24 cellular contexts compared by ENCODE assay signal in genomic region chr10:81093056-81093455, GRCh38.
DNase-seq lines count a peak whose midpoint lies in the region; ATAC-seq and TF ChIP-seq lines count a peak whose summit lies in the region.
"Had no signal": no experiment of that assay in that cellular context is flagged by ENCODE, and none has a peak within 500 bp of the region (broad histone marks: within the 10 kb centered on the region; RNA-seq: fewer than 3 reads in every experiment).

No MANE protein-coding gene starts in this region.

- H2BK120ac ChIP-seq in H9 (ENCODE audit: low read depth, low read length, poor library complexity, severe bottlenecking) = no peak overlapping the region

- H3K4me3 Mint-ChIP-seq in H9 (no peak overlapping the region), endodermal cell (no peak overlapping the region)
- H3K4me3 Mint-ChIP-seq: CD14-positive monocyte; CD4-positive, alpha-beta memory T cell; CD4-positive, CD25-positive, alpha-beta regulatory T cell; CD8-positive, alpha-beta memory T cell had no signal

- no peak overlapping the region for H4K5ac ChIP-seq in H9 (ENCODE audit: insufficient read length, low read depth, low read length)

- H3K9me3 Mint-ChIP-seq in H9 = no peaks in the 10 kb centered on the region
- H3K9me3 Mint-ChIP-seq in endodermal cell = no peaks in the 10 kb centered on the region

- H3T11ph ChIP-seq in H9 (ENCODE audit: low read length) = no peak overlapping the region

- no peaks in the 10 kb centered on the region for H3K36me3 ChIP-seq in endodermal cell (ENCODE audit: control insufficient read depth, insufficient read depth, low read length)
- no peaks in the 10 kb centered on the region for H3K36me3 ChIP-seq in testis (ENCODE audit: low read depth, missing control alignments)
- H3K36me3 ChIP-seq: BE2C, BLaER1 had no signal

- H3K9ac ChIP-seq in H9 (ENCODE audit: extremely low read depth, insufficient read length, low read length) (no peak overlapping the region), endodermal cell (ENCODE audit: extremely low read depth, low read length, poor library complexity, severe bottlenecking) (no peak overlapping the region)
- H3K9ac ChIP-seq: BLaER1 had no signal

- H3K79me2 ChIP-seq in H9 (ENCODE audit: insufficient read depth, low read length) = no peaks in the 10 kb centered on the region

- H2BK20ac ChIP-seq in H9 (ENCODE audit: low read depth, low read length, poor library complexity, severe bottlenecking) = no peak overlapping the region

- H3K4me1 ChIP-seq in H9 (ENCODE audit: insufficient read depth, low read length) = no peaks in the 10 kb centered on the region
- no peaks in the 10 kb centered on the region for H3K4me1 ChIP-seq in endodermal cell (ENCODE audit: control insufficient read depth, insufficient read depth, low read length)
- H3K4me1 ChIP-seq in testis = no peaks in the 10 kb centered on the region
- H3K4me1 ChIP-seq: BE2C had no signal

- no peaks in the 10 kb centered on the region for H3K36me3 Mint-ChIP-seq in H9 (ENCODE audit: insufficient read depth in 1 of 3, low read depth in 3 of 3)
- H3K36me3 Mint-ChIP-seq in endodermal cell (ENCODE audit: low read depth) = no peaks in the 10 kb centered on the region
- H3K36me3 Mint-ChIP-seq: CD14-positive monocyte; CD4-positive, alpha-beta memory T cell; CD4-positive, CD25-positive, alpha-beta regulatory T cell had no signal

- H3K4ac ChIP-seq in H9 (ENCODE audit: low read depth, low read length) = no peak overlapping the region

- no peak overlapping the region for H3K56ac ChIP-seq in H9 (ENCODE audit: insufficient read length, low read depth, low read length)

- TF ChIP-seq POLR2A in testis (IDR thresholded peaks at IDR 0.05) = no peak

- H3K14ac ChIP-seq in H9 (ENCODE audit: insufficient read depth, low read length) = no peak overlapping the region

- intact Hi-C loops in testis (cut with DNase I; ENCODE audit: low total_unique reads) = no loop called here

- no peaks in the 10 kb centered on the region for H3K9me3 ChIP-seq in H9 (ENCODE audit: control insufficient read depth, low read depth, low read length)
- H3K9me3 ChIP-seq in endodermal cell (ENCODE audit: control insufficient read depth, low read length) = no peaks in the 10 kb centered on the region
- no peaks in the 10 kb centered on the region for H3K9me3 ChIP-seq in testis
- H3K9me3 ChIP-seq: BE2C had no signal

- H2BK15ac ChIP-seq in H9 (ENCODE audit: low read depth, low read length) = no peak overlapping the region

- H3K4me1 Mint-ChIP-seq in H9 (peaks cover 0 to 4% of the 10 kb centered on the region in 2 experiments; a peak in 2 of 4 replicates), endodermal cell (peaks cover 2% of the 10 kb centered on the region)
- H3K4me1 Mint-ChIP-seq: CD14-positive monocyte; CD4-positive, alpha-beta memory T cell; CD4-positive, CD25-positive, alpha-beta regulatory T cell; CD8-positive, alpha-beta memory T cell had no signal

- no peak overlapping the region for H3K18ac ChIP-seq in H9 (ENCODE audit: insufficient read length, low read depth, low read length)

- no CpG with 5 or more reads among the region's 6 CpGs for WGBS in H9 (ENCODE audit: extremely low coverage, insufficient read length, low lambda C conversion rate)
- 80 to 92% methylated on average over 1 to 5 of the region's 6 CpGs for WGBS in endodermal cell (ENCODE audit: insufficient coverage in 1 of 2, insufficient read length in 1 of 2), 2 experiments
- 72 to 74% methylated on average over 6 of the region's 6 CpGs for WGBS in testis, 2 donors

- H3K27ac ChIP-seq in H9 (ENCODE audit: insufficient read length, low read depth, low read length) = no peak overlapping the region
- no peak overlapping the region for H3K27ac ChIP-seq in endodermal cell (ENCODE audit: low read depth, low read length)
- H3K27ac ChIP-seq in testis = no peak overlapping the region
- H3K27ac ChIP-seq: BLaER1 had no signal

- H2AFZ ChIP-seq in H9 (ENCODE audit: low read length) = no peak overlapping the region

- H3K4me3 ChIP-seq in endodermal cell (ENCODE audit: low read length) (no peak overlapping the region), testis (no peak overlapping the region)
- H3K4me3 ChIP-seq: BLaER1, GM12878 had no signal

- no peak overlapping the region for H3K4me2 ChIP-seq in H9 (ENCODE audit: insufficient read depth, insufficient read length, low read length)
- H3K4me2 ChIP-seq: BLaER1 had no signal

- DNase-seq in ELF-1 (ENCODE audit: low read depth, low spot score) (peak; percentile 9), H9 (no peak), endodermal cell (no peak), testis (peak; percentile 58), EL (no peak), superior temporal gyrus (ENCODE audit: extremely low spot score) (no peak)
- DNase-seq: 8988T; ACHN; BE2C; C1 segment of cervical spinal cord; CD4-positive, alpha-beta memory T cell; CD4-positive, CD25-positive, alpha-beta regulatory T cell; CD8-positive, alpha-beta memory T cell; COR-L47; DMS153; DMS53; DMS79; DND-41; GDM1 had no signal

- no peaks in the 10 kb centered on the region for H3K27me3 Mint-ChIP-seq in H9 (ENCODE audit: low read depth)
- H3K27me3 Mint-ChIP-seq in endodermal cell (ENCODE audit: insufficient read depth) = no peaks in the 10 kb centered on the region
- H3K27me3 Mint-ChIP-seq: CD4-positive, alpha-beta memory T cell; CD4-positive, CD25-positive, alpha-beta regulatory T cell had no signal

- no peak for ATAC-seq in GM21717 (IDR thresholded peaks at IDR 0.05; ENCODE audit: unreplicated experiment)
- ATAC-seq in GM21529 (IDR thresholded peaks at IDR 0.05; ENCODE audit: unreplicated experiment) = no peak
- ATAC-seq: GM12878 had no signal

- H2BK5ac ChIP-seq in H9 (ENCODE audit: insufficient read length, low read length) = no peak overlapping the region

- H2AK5ac ChIP-seq in H9 (ENCODE audit: insufficient read length, low read length) = no peak overlapping the region

- no peaks in the 10 kb centered on the region for H3K27me3 ChIP-seq in H9 (ENCODE audit: insufficient read depth, low read length)
- H3K27me3 ChIP-seq in endodermal cell (ENCODE audit: control insufficient read depth, insufficient read depth, low read length, poor library complexity, severe bottlenecking) = no peaks in the 10 kb centered on the region
- H3K27me3 ChIP-seq in testis = no peaks in the 10 kb centered on the region
- H3K27me3 ChIP-seq: BE2C, BLaER1 had no signal

- TF ChIP-seq CTCF in H9 (conservative IDR thresholded peaks at IDR 0.05) (no peak), endodermal cell (conservative IDR thresholded peaks at IDR 0.05) (no peak), testis (IDR thresholded peaks at IDR 0.05) (no peak)

- no peak overlapping the region for H4K8ac ChIP-seq in H9 (replicated peaks; ENCODE audit: insufficient read length, low read depth, low read length)

- H4K91ac ChIP-seq in H9 (ENCODE audit: insufficient read length, low read depth, low read length) = no peak overlapping the region

- H3K23me2 ChIP-seq in H9 (ENCODE audit: insufficient read length, low read depth, low read length, poor library complexity, severe bottlenecking) = no peaks in the 10 kb centered on the region

- H3K79me1 ChIP-seq in H9 (ENCODE audit: insufficient read depth, low read depth, low read length, poor library complexity, severe bottlenecking) = no peaks in the 10 kb centered on the region

- no peak overlapping the region for H3K23ac ChIP-seq in H9 (ENCODE audit: insufficient read length, low read depth, low read length)

- no peak overlapping the region for H2BK12ac ChIP-seq in H9 (ENCODE audit: insufficient read length, low read depth, low read length)

- H4K20me1 ChIP-seq in H9 (ENCODE audit: control insufficient read depth, insufficient read depth, insufficient read length) = no peaks in the 10 kb centered on the region
- H4K20me1 ChIP-seq: BLaER1 had no signal

- peak overlapping the region in 2 of 3 experiments; percentile 11 to 34; a peak in 2 of 7 replicates for H3K27ac Mint-ChIP-seq in H9
- peak overlapping the region; percentile 36 for H3K27ac Mint-ChIP-seq in endodermal cell
- H3K27ac Mint-ChIP-seq: CD4-positive, alpha-beta memory T cell; CD4-positive, CD25-positive, alpha-beta regulatory T cell; CD8-positive, alpha-beta memory T cell had no signal

Comparison
In these comparisons a context has a peak if more than half of its experiments do, and no peak if none do; other contexts are left out.
1. DNase-seq: peak in ELF-1 (single experiment) and testis (single experiment); none in H9 (single experiment), endodermal cell (single experiment), EL (single experiment) and superior temporal gyrus (single experiment).